In genomic region chr10:102027261-102027660, GRCh38 we compare ENCODE assay signal across 34 cellular contexts. TPM values are rescaled to one million over a fixed set of nuclear protein-coding genes. Genes with fewer than 3 reads are reported as not detected.
DNase-seq lines count a peak whose midpoint lies in the region; ATAC-seq and TF ChIP-seq lines count a peak whose summit lies in the region.
"Had no signal": no experiment of that assay in that cellular context is flagged by ENCODE, and none has a peak within 500 bp of the region (broad histone marks: within the 10 kb centered on the region; RNA-seq: fewer than 3 reads in every experiment).

No MANE protein-coding gene starts in this region.

- WGBS in trophoblast cell (ENCODE audit: extremely low coverage, insufficient coverage, insufficient read length): no CpG with 5 or more reads among the region's 2 CpGs

- DNase-seq in CD4-positive, alpha-beta memory T cell: no peak
- DNase-seq in RKO (ENCODE audit: low spot score): peak; percentile 13
- DNase-seq in effector memory CD8-positive, alpha-beta T cell: no peak
- peak; percentile 52 to 80 for DNase-seq in trophoblast cell
- DNase-seq in left lung: no peak
- DNase-seq in NCI-H1048 (lab: John Stamatoyannopoulos, UW): no peak
- DNase-seq: 8988T; ACHN; AML-193; BE2C; C1 segment of cervical spinal cord; Caco-2; Calu3; CD4-positive, alpha-beta T cell; CD4-positive, CD25-positive, alpha-beta regulatory T cell; CD8-positive, alpha-beta memory T cell; CD8-positive, alpha-beta T cell; COR-L47; DMS 273 treated with DMSO at 0.1 percent for 48 hours; DMS153; DMS53; DMS79; DMS79 treated with DMSO at 0.1 percent for 48 hours; DND-41; EL had no signal

- intact Hi-C loops in CD4-positive, alpha-beta memory T cell (cut with micrococcal nuclease): no loop called here
- intact Hi-C loops in left lung (cut with DNase I): no loop called here

- no peak overlapping the region for H4K8ac ChIP-seq in trophoblast cell (ENCODE audit: low read depth, low read length)

- H3K9ac ChIP-seq in trophoblast cell (ENCODE audit: low read length): no peak overlapping the region
- H3K9ac ChIP-seq: BLaER1; BLaER1 treated with 17β-estradiol and CSF1 and Interleukin-3, amounts not matched to agents 10 nM and 100 nM had no signal

- CTCF ChIA-PET in CD4-positive, alpha-beta memory T cell (lab: Charles Lee; ENCODE audit: partially characterized antibody): interaction anchor here (1.8 kb wide), 1 partner anchor 17 kb away, joined by 7 read pairs; no protein-coding TSS in a partner anchor

- H2BK5ac ChIP-seq in trophoblast cell (ENCODE audit: low read depth, low read length, poor library complexity): no peak overlapping the region

- POLR2A ChIA-PET in CD4-positive, alpha-beta memory T cell (lab: Charles Lee; ENCODE audit: partially characterized antibody): no interaction called here

- H3K9me3 ChIP-seq in CD4-positive, alpha-beta memory T cell (ENCODE audit: control insufficient read depth in 1 of 2, low read length in 2 of 2): no peaks in the 10 kb centered on the region
- H3K9me3 ChIP-seq in trophoblast cell (ENCODE audit: insufficient read depth, low read depth, low read length): no peaks in the 10 kb centered on the region
- H3K9me3 ChIP-seq in left lung: no peaks in the 10 kb centered on the region
- H3K9me3 ChIP-seq: A549; BE2C; BLaER1; BLaER1 treated with 17β-estradiol and CSF1 and Interleukin-3, amounts not matched to agents 10 nM and 100 nM; Caco-2 had no signal

- H2AFZ ChIP-seq in trophoblast cell (ENCODE audit: insufficient read depth, low read length, poor library complexity): no peak overlapping the region

- no peak for TF ChIP-seq CTCF in left lung (IDR thresholded peaks at IDR 0.05)

- peaks cover 31% of the 10 kb centered on the region for H3K36me3 ChIP-seq in CD4-positive, alpha-beta memory T cell (ENCODE audit: insufficient read depth, low read length)
- H3K36me3 ChIP-seq in trophoblast cell (ENCODE audit: control insufficient read depth in 1 of 2, insufficient read depth in 2 of 2, low read length in 2 of 2) (peaks cover 14 to 15% of the 10 kb centered on the region in 2 experiments), left lung (peaks cover 0 to 97% of the 10 kb centered on the region in 2 donors)

- peaks cover 51 to 76% of the 10 kb centered on the region in 2 donors for H3K36me3 Mint-ChIP-seq in CD4-positive, alpha-beta memory T cell
- peaks cover 65% of the 10 kb centered on the region for H3K36me3 Mint-ChIP-seq in effector memory CD8-positive, alpha-beta T cell (ENCODE audit: insufficient read depth)

- no peak overlapping the region for H3K4me2 ChIP-seq in trophoblast cell (ENCODE audit: low read length)
- H3K4me2 ChIP-seq: A549, BLaER1 had no signal

- no peaks in the 10 kb centered on the region for H3K79me1 ChIP-seq in trophoblast cell (ENCODE audit: low read length)

- H3K18ac ChIP-seq in trophoblast cell (ENCODE audit: low read length): no peak overlapping the region

- H3K4me1 ChIP-seq in CD4-positive, alpha-beta memory T cell (ENCODE audit: insufficient read depth, low read length): no peaks in the 10 kb centered on the region
- H3K4me1 ChIP-seq in trophoblast cell (ENCODE audit: control insufficient read depth in 1 of 2, insufficient read depth in 2 of 2, low read length in 2 of 2): no peaks in the 10 kb centered on the region
- H3K4me1 ChIP-seq in left lung: peaks cover 0 to 9% of the 10 kb centered on the region in 2 donors
- H3K4me1 ChIP-seq: A549, BE2C, BLaER1, Caco-2 had no signal

- no peak overlapping the region for H3K23ac ChIP-seq in trophoblast cell (ENCODE audit: low read length)

- H3K27ac Mint-ChIP-seq in CD4-positive, alpha-beta memory T cell: peak overlapping the region in 4 of 7 donors; percentile 12 to 78 (median 59)
- peak overlapping the region; percentile 7 to 71 for H3K27ac Mint-ChIP-seq in effector memory CD8-positive, alpha-beta T cell
- H3K27ac Mint-ChIP-seq: B cell; CD4-positive, alpha-beta T cell; CD8-positive, alpha-beta T cell had no signal

- H2BK120ac ChIP-seq in trophoblast cell (ENCODE audit: insufficient read depth, low read length, poor library complexity): no peak overlapping the region

- no peak overlapping the region for H3K4me3 ChIP-seq in CD4-positive, alpha-beta memory T cell (ENCODE audit: low read length in 2 of 2)
- no peak overlapping the region for H3K4me3 ChIP-seq in trophoblast cell (ENCODE audit: low read depth, low read length)
- H3K4me3 ChIP-seq in left lung: no peak overlapping the region
- H3K4me3 ChIP-seq: A549; BLaER1; BLaER1 treated with 17β-estradiol and CSF1 and Interleukin-3, amounts not matched to agents 10 nM and 100 nM had no signal

- H3K9me3 Mint-ChIP-seq in CD4-positive, alpha-beta memory T cell: no peaks in the 10 kb centered on the region
- no peaks in the 10 kb centered on the region for H3K9me3 Mint-ChIP-seq in effector memory CD8-positive, alpha-beta T cell
- H3K9me3 Mint-ChIP-seq: CD14-positive monocyte; CD4-positive, alpha-beta T cell; CD4-positive, CD25-positive, alpha-beta regulatory T cell; CD8-positive, alpha-beta memory T cell; CD8-positive, alpha-beta T cell had no signal

- H3K4ac ChIP-seq in trophoblast cell (ENCODE audit: low read depth, low read length): no peak overlapping the region

- H3K4me3 Mint-ChIP-seq in CD4-positive, alpha-beta memory T cell: no peak overlapping the region
- H3K4me3 Mint-ChIP-seq in effector memory CD8-positive, alpha-beta T cell: no peak overlapping the region
- H3K4me3 Mint-ChIP-seq: B cell; CD14-positive monocyte; CD4-positive, alpha-beta T cell; CD8-positive, alpha-beta memory T cell; CD8-positive, alpha-beta T cell had no signal

- H2AK5ac ChIP-seq in trophoblast cell (ENCODE audit: low read length): no peak overlapping the region

- H4K91ac ChIP-seq in trophoblast cell (ENCODE audit: low read depth, low read length): no peak overlapping the region

- no peak overlapping the region for H3K14ac ChIP-seq in trophoblast cell (ENCODE audit: low read length)

- H4K12ac ChIP-seq in trophoblast cell (ENCODE audit: low read depth, low read length): no peak overlapping the region

- H3K27ac ChIP-seq in CD4-positive, alpha-beta memory T cell (ENCODE audit: low read depth, low read length): no peak overlapping the region
- H3K27ac ChIP-seq in trophoblast cell (ENCODE audit: low read depth, low read length): no peak overlapping the region
- H3K27ac ChIP-seq in left lung: no peak overlapping the region
- H3K27ac ChIP-seq: 22Rv1; A549; BLaER1; BLaER1 treated with 17β-estradiol and CSF1 and Interleukin-3, amounts not matched to agents 10 nM and 100 nM; C4-2B had no signal

- H3K4me1 Mint-ChIP-seq in CD4-positive, alpha-beta memory T cell: no peaks in the 10 kb centered on the region
- no peaks in the 10 kb centered on the region for H3K4me1 Mint-ChIP-seq in effector memory CD8-positive, alpha-beta T cell (ENCODE audit: low read depth in 2 of 2)
- H3K4me1 Mint-ChIP-seq: B cell; CD8-positive, alpha-beta memory T cell had no signal

- H3K79me2 ChIP-seq in trophoblast cell (ENCODE audit: control insufficient read depth, insufficient read depth, low read length, poor library complexity): no peaks in the 10 kb centered on the region

- H3K27me3 ChIP-seq in CD4-positive, alpha-beta memory T cell (ENCODE audit: insufficient read depth, low read length): no peaks in the 10 kb centered on the region
- H3K27me3 ChIP-seq in trophoblast cell (ENCODE audit: insufficient read depth, low read length) (no peaks in the 10 kb centered on the region), left lung (no peaks in the 10 kb centered on the region)
- H3K27me3 ChIP-seq: BE2C; BLaER1; BLaER1 treated with 17β-estradiol and CSF1 and Interleukin-3, amounts not matched to agents 10 nM and 100 nM had no signal

- no peak for ATAC-seq in effector memory CD8-positive, alpha-beta T cell (replicated peaks)
- ATAC-seq in left lung: no peak
- ATAC-seq in HG03108 (IDR thresholded peaks at IDR 0.05; ENCODE audit: unreplicated experiment): no peak
- no peak for ATAC-seq in GM21825 (IDR thresholded peaks at IDR 0.05; ENCODE audit: unreplicated experiment)
- ATAC-seq: A549; CD8-positive, alpha-beta T cell had no signal

- no peak overlapping the region for H2BK12ac ChIP-seq in trophoblast cell (ENCODE audit: low read length)

- no peaks in the 10 kb centered on the region for H3K27me3 Mint-ChIP-seq in CD4-positive, alpha-beta memory T cell
- no peaks in the 10 kb centered on the region for H3K27me3 Mint-ChIP-seq in effector memory CD8-positive, alpha-beta T cell
- H3K27me3 Mint-ChIP-seq: B cell; CD4-positive, alpha-beta T cell; CD4-positive, CD25-positive, alpha-beta regulatory T cell; CD8-positive, alpha-beta memory T cell had no signal

RNA-seq across cellular contexts. Expression of gene ARMH3, which starts 28.7 kb away (rescaled TPM):
- total RNA-seq in CD4-positive, alpha-beta memory T cell: 10 to 100 TPM; 31.4 to 31.8 TPM
- polyA plus RNA-seq in CD4-positive, alpha-beta memory T cell: 10 to 100 TPM; 21.9 to 28.7 TPM
- polyA plus RNA-seq in trophoblast cell (2013): 10.0 and 11.2 TPM in 2 replicates
- total RNA-seq in left lung: 10 to 100 TPM; 24.0 to 26.2 TPM

RNA-seq across cellular contexts. Expression of gene HPS6, which starts 37.9 kb away (rescaled TPM):
- total RNA-seq in CD4-positive, alpha-beta memory T cell: 10 to 100 TPM; 25.1 to 27.9 TPM
- polyA plus RNA-seq in CD4-positive, alpha-beta memory T cell: 10 to 100 TPM; 27.0 to 27.1 TPM
- 9.0 and 9.4 TPM in 2 replicates for polyA plus RNA-seq in trophoblast cell (2013)
- 10 to 100 TPM; 19.1 to 21.0 TPM for total RNA-seq in left lung

Comparison
In these comparisons a context has a peak if more than half of its experiments do, and no peak if none do; other contexts are left out.
1. DNase-seq: peak in RKO (single experiment) and trophoblast cell (2 of 2); none in CD4-positive, alpha-beta memory T cell (0 of 5), effector memory CD8-positive, alpha-beta T cell (0 of 3), left lung (0 of 2) and NCI-H1048 (single experiment).